Comparison of ENCODE assay signal across 17 cellular contexts in the genomic region with DNA sequence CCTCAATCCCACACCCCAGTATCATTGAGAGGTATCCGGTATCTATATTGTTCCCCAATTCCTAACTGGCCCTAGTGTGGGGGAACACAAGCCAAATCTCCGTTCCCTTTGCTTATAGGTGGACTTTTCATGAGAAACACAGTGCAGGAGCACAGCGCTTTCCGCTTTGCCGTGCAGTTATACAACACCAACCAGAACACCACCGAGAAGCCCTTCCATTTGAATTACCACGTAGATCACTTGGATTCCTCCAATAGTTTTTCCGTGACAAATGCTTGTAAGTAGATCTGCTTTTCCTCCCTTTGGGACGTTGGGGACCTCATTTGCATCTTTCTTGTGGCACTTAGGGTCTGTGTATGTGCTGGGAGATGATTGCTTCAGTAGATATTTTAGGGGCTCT. TPM values are rescaled to one million over a fixed set of nuclear protein-coding genes. Genes with fewer than 3 reads are reported as not detected.
A peak's percentile ranks its signal among the peaks of the same experiment; 100 is the strongest.
DNase-seq lines count a peak whose midpoint lies in the region; ATAC-seq, FAIRE-seq and TF ChIP-seq lines count a peak whose summit lies in the region.
"Had no signal": no experiment of that assay in that cellular context is flagged by ENCODE, and none has a peak within 500 bp of the region (broad histone marks: within the 10 kb centered on the region; RNA-seq: fewer than 3 reads in every experiment).

No MANE protein-coding gene starts in this region.

- H2AFZ ChIP-seq in neural cell (ENCODE audit: low read depth, low read length): no peak overlapping the region

- no peak for ATAC-seq in A549
- no peak for ATAC-seq in GM18873 (IDR thresholded peaks at IDR 0.05; ENCODE audit: low FRiP score, unreplicated experiment)
- ATAC-seq in stimulated activated naive B cell treated with anti-CD40 and anti-IgM and Interleukin-4, amounts not matched to agents 10 μg/mL and 1 μg/mL and 100 μg/mL, for 72 hours (replicated peaks): no peak
- ATAC-seq: activated CD8-positive, alpha-beta memory T cell treated with anti-CD3 and anti-CD28 coated beads, Interleukin-2, amount 10 ng/mL, durations not matched to agents 7 days and 5 days had no signal

- H3K4me2 ChIP-seq in A549: no peak overlapping the region
- peak overlapping the region; percentile 30 for H3K4me2 ChIP-seq in neural cell (ENCODE audit: low read length)

- TF ChIP-seq CTCF in A549 (IDR thresholded peaks at IDR 0.05) (no peak), HFFc6 (IDR thresholded peaks at IDR 0.05) (no peak), neural cell (IDR thresholded peaks at IDR 0.05; ENCODE audit: poor library complexity, severe bottlenecking) (no peak)

- 73% methylated on average over 9 of the region's 9 CpGs for WGBS in A549 (ENCODE audit: missing lambda C conversion rate)

- TF ChIP-seq RAD21 in A549 (conservative IDR thresholded peaks at IDR 0.05 in 1 of 2, IDR thresholded peaks at IDR 0.05 in 1 of 2) (no peak), neural cell (conservative IDR thresholded peaks at IDR 0.05) (no peak)

- no peaks in the 10 kb centered on the region for H3F3A ChIP-seq in neural cell (ENCODE audit: insufficient read depth, low read length, poor library complexity, severe bottlenecking)

- H3K27me3 Mint-ChIP-seq in HFFc6 (ENCODE audit: insufficient read depth): peaks cover 2% of the 10 kb centered on the region
- peaks cover 26 to 57% of the 10 kb centered on the region in 2 donors for H3K27me3 Mint-ChIP-seq in stimulated activated naive B cell treated with anti-CD40 and anti-IgM and Interleukin-4, amounts not matched to agents 10 μg/mL and 1 μg/mL and 100 μg/mL, for 72 hours

- H3K27me3 ChIP-seq in endocrine pancreas (ENCODE audit: control insufficient read depth, insufficient read depth, low read length) (no peaks in the 10 kb centered on the region), neural cell (ENCODE audit: insufficient read depth, low read depth, low read length) (no peaks in the 10 kb centered on the region)

- DNase-seq in A549 (ENCODE audit: low read depth in 1 of 2, low spot score in 1 of 2) (no peak), HFFc6 (no peak), DMS79 (lab: John Stamatoyannopoulos, UW) (no peak), NCI-H226 (no peak)
- no peak for DNase-seq in stimulated activated naive B cell treated with anti-CD40 and anti-IgM and Interleukin-4, amounts not matched to agents 10 μg/mL and 1 μg/mL and 100 μg/mL, for 72 hours
- DNase-seq: activated CD8-positive, alpha-beta memory T cell treated with anti-CD3 and anti-CD28 coated beads, Interleukin-2, amount 10 ng/mL, durations not matched to agents 7 days and 5 days; cortex of kidney; DMS 273 treated with DMSO at 0.1 percent for 48 hours; kidney; MM.1S; NCI-H2107; OCI-M1; spleen had no signal

- peak; percentile 32 for FAIRE-seq in A549 (lab: Jason Lieb, UNC)
- FAIRE-seq: kidney had no signal

- no peaks in the 10 kb centered on the region for H3K9me3 ChIP-seq in A549
- no peaks in the 10 kb centered on the region for H3K9me3 ChIP-seq in endocrine pancreas (ENCODE audit: control insufficient read depth, low read length)
- H3K9me3 ChIP-seq in neural cell (ENCODE audit: low read length): no peaks in the 10 kb centered on the region
- H3K9me3 ChIP-seq: spleen had no signal

- TF ChIP-seq POLR2A in A549 (IDR thresholded peaks at IDR 0.05; ENCODE audit: low read length): no peak

- H3K9ac ChIP-seq in endocrine pancreas (ENCODE audit: control insufficient read depth, insufficient read depth, low read length) (peak overlapping the region; percentile 72), neural cell (ENCODE audit: low read length) (no peak overlapping the region)

- POLR2A ChIA-PET in A549 (lab: Yijun Ruan, JAX): no interaction called here

- H4K20me1 ChIP-seq in neural cell (ENCODE audit: insufficient read depth): no peaks in the 10 kb centered on the region

- H3K27ac Mint-ChIP-seq in HFFc6: peak overlapping the region; percentile 54
- no peak overlapping the region for H3K27ac Mint-ChIP-seq in stimulated activated naive B cell treated with anti-CD40 and anti-IgM and Interleukin-4, amounts not matched to agents 10 μg/mL and 1 μg/mL and 100 μg/mL, for 72 hours
- H3K27ac Mint-ChIP-seq: activated CD8-positive, alpha-beta memory T cell treated with anti-CD3 and anti-CD28 coated beads, Interleukin-2, amount 10 ng/mL, durations not matched to agents 7 days and 5 days; activated naive CD4-positive, alpha-beta T cell treated with anti-CD3 and anti-CD28 coated beads, Interleukin-2, amount 50 U/mL, for 24 hours had no signal

- no peaks in the 10 kb centered on the region for H3K79me2 ChIP-seq in neural cell (replicated peaks; ENCODE audit: insufficient read depth, low read length)

- peaks cover 45% of the 10 kb centered on the region for H3K4me1 Mint-ChIP-seq in HFFc6 (ENCODE audit: low read depth)
- peaks cover 0 to 13% of the 10 kb centered on the region in 2 donors for H3K4me1 Mint-ChIP-seq in stimulated activated naive B cell treated with anti-CD40 and anti-IgM and Interleukin-4, amounts not matched to agents 10 μg/mL and 1 μg/mL and 100 μg/mL, for 72 hours
- H3K4me1 Mint-ChIP-seq: activated CD8-positive, alpha-beta memory T cell treated with anti-CD3 and anti-CD28 coated beads, Interleukin-2, amount 10 ng/mL, durations not matched to agents 7 days and 5 days had no signal

- H3K36me3 Mint-ChIP-seq in HFFc6 (ENCODE audit: low read depth): peaks cover 6% of the 10 kb centered on the region; the same call in 1 of the 2 replicates
- H3K36me3 Mint-ChIP-seq in stimulated activated naive B cell treated with anti-CD40 and anti-IgM and Interleukin-4, amounts not matched to agents 10 μg/mL and 1 μg/mL and 100 μg/mL, for 72 hours: no peaks in the 10 kb centered on the region
- H3K36me3 Mint-ChIP-seq: activated CD8-positive, alpha-beta memory T cell treated with anti-CD3 and anti-CD28 coated beads, Interleukin-2, amount 10 ng/mL, durations not matched to agents 7 days and 5 days; activated naive CD4-positive, alpha-beta T cell treated with anti-CD3 and anti-CD28 coated beads, Interleukin-2, amount 50 U/mL, for 24 hours had no signal

- no peak for TF ChIP-seq EP300 in A549 (IDR thresholded peaks at IDR 0.05)
- TF ChIP-seq EP300 in neural cell (conservative IDR thresholded peaks at IDR 0.05; ENCODE audit: poor library complexity, severe bottlenecking): no peak

- CTCF ChIA-PET in A549 (lab: Yijun Ruan, JAX): no interaction called here

- no peaks in the 10 kb centered on the region for H3K36me3 ChIP-seq in endocrine pancreas (ENCODE audit: control insufficient read depth, insufficient read depth, low read length)
- no peaks in the 10 kb centered on the region for H3K36me3 ChIP-seq in neural cell (ENCODE audit: insufficient read depth, low read length)
- H3K36me3 ChIP-seq: spleen had no signal

- H3K4me3 ChIP-seq in A549 (no peak overlapping the region), endocrine pancreas (ENCODE audit: control insufficient read depth, insufficient read depth, low read length) (peak overlapping the region; percentile 89), neural cell (ENCODE audit: low read length) (peak overlapping the region; percentile 73)

- no peaks in the 10 kb centered on the region for H3K9me3 Mint-ChIP-seq in HFFc6
- no peaks in the 10 kb centered on the region for H3K9me3 Mint-ChIP-seq in stimulated activated naive B cell treated with anti-CD40 and anti-IgM and Interleukin-4, amounts not matched to agents 10 μg/mL and 1 μg/mL and 100 μg/mL, for 72 hours
- H3K9me3 Mint-ChIP-seq: activated naive CD4-positive, alpha-beta T cell treated with anti-CD3 and anti-CD28 coated beads, Interleukin-2, amount 50 U/mL, for 24 hours had no signal

- H3K9me2 ChIP-seq in neural cell (ENCODE audit: insufficient read depth, low read length): no peaks in the 10 kb centered on the region

- no peaks in the 10 kb centered on the region for H3K4me1 ChIP-seq in A549
- H3K4me1 ChIP-seq in endocrine pancreas (ENCODE audit: control insufficient read depth, insufficient read depth, low read length): peaks cover 9% of the 10 kb centered on the region

- H3K27ac ChIP-seq in A549 (no peak overlapping the region), neural cell (ENCODE audit: low read length) (no peak overlapping the region)
- H3K27ac ChIP-seq: spleen had no signal

- peak overlapping the region; percentile 97 for H3K4me3 Mint-ChIP-seq in HFFc6
- no peak overlapping the region for H3K4me3 Mint-ChIP-seq in stimulated activated naive B cell treated with anti-CD40 and anti-IgM and Interleukin-4, amounts not matched to agents 10 μg/mL and 1 μg/mL and 100 μg/mL, for 72 hours
- H3K4me3 Mint-ChIP-seq: activated CD8-positive, alpha-beta memory T cell treated with anti-CD3 and anti-CD28 coated beads, Interleukin-2, amount 10 ng/mL, durations not matched to agents 7 days and 5 days; activated naive CD4-positive, alpha-beta T cell treated with anti-CD3 and anti-CD28 coated beads, Interleukin-2, amount 50 U/mL, for 24 hours had no signal

TF ChIP-seq in A549, 52 proteins besides CTCF, POLR2A, EP300 and RAD21 (continues in another document):
- TF ChIP-seq ZC3H11A (IDR thresholded peaks at IDR 0.05): no peak
- TF ChIP-seq RNF2 (IDR thresholded peaks at IDR 0.05; ENCODE audit: borderline replicate concordance, low read depth): no peak

RNA-seq across cellular contexts. Expression of a gene that starts 1.6 kb away (rescaled TPM):
- polyA plus RNA-seq in A549 (2011; rRNA removed): not detected in 2 replicates
- polyA plus RNA-seq in A549 (2012; cell fraction: cytosol; rRNA removed): not detected in 2 replicates
- polyA plus RNA-seq in A549 (2012; cell fraction: nucleus; rRNA removed): not detected in 2 replicates
- not detected in 3 replicates for polyA plus RNA-seq in A549 (2017; fragmentation: RNase III; extraction: RNeasy Plus Mini Kit Qiagen cat#74134 plus additional on column Dnase treatment)
- not detected in 2 replicates for polyA minus RNA-seq in A549 (2011; rRNA and poly(A)+ RNA removed)
- 10 to 100 TPM; 14.4 to 25.9 (median 18.0) TPM for total RNA-seq in HFFc6 (2021; fragmentation: NEBNext Ultra II Directional; extraction: Animal tissue kit (Norgen Biotek cat#: 25700))
- polyA plus RNA-seq in neural cell: 7.5 and 7.8 TPM in 2 replicates
- 14.1 and 16.3 TPM in 2 replicates for polyA minus RNA-seq in neural cell
- total RNA-seq: activated CD8-positive, alpha-beta memory T cell treated with anti-CD3 and anti-CD28 coated beads, Interleukin-2, amount 10 ng/mL, durations not matched to agents 7 days and 5 days had no signal
